ENCODE assay signal across 42 cellular contexts in genomic region chr17:8096541-8096940, GRCh38. TPM values are rescaled to one million over a fixed set of nuclear protein-coding genes. Genes with fewer than 3 reads are reported as not detected.
"Had no signal": no experiment of that assay in that cellular context is flagged by ENCODE, and none has a peak within 500 bp of the region (broad histone marks: within the 10 kb centered on the region; RNA-seq: fewer than 3 reads in every experiment).

No MANE protein-coding gene starts in this region.

- DNase-seq: activated effector memory CD4-positive, alpha-beta T cell treated with anti-CD3 and anti-CD28 coated beads, Interleukin-2, amount 50 U/mL, for 16 hours; activated effector memory CD4-positive, alpha-beta T cell treated with Interleukin-2 at 50 U/mL for 16 hours; activated gamma-delta T cell; activated gamma-delta T cell treated with Interleukin-2 at 50 U/mL for 16 hours; activated naive CD4-positive, alpha-beta T cell; activated naive CD4-positive, alpha-beta T cell treated with anti-CD3 and anti-CD28 coated beads for 36 hours; activated naive CD4-positive, alpha-beta T cell treated with anti-CD3 and anti-CD28 coated beads, Interleukin-2, amount 10 ng/mL, durations not matched to agents 7 days and 5 days; activated naive CD4-positive, alpha-beta T cell treated with anti-CD3 and anti-CD28 coated beads, Interleukin-2, amount 50 U/mL, for 16 hours; activated naive CD4-positive, alpha-beta T cell treated with Interleukin-2 at 50 U/mL for 16 hours; activated naive CD8-positive, alpha-beta T cell treated with anti-CD3 and anti-CD28 coated beads for 36 hours; activated naive CD8-positive, alpha-beta T cell treated with anti-CD3 and anti-CD28 coated beads, Interleukin-2, amount 10 ng/mL, durations not matched to agents 7 days and 5 days; activated naive CD8-positive, alpha-beta T cell treated with anti-CD3 and anti-CD28 coated beads, Interleukin-2, amount 50 U/mL, for 24 hours; activated T-cell treated with anti-CD3 and anti-CD28 coated beads, Interleukin-2, amount 50 U/mL, for 1 hour; activated T-cell treated with anti-CD3 and anti-CD28 coated beads, Interleukin-2, amount 50 U/mL, for 24 hours; activated T-cell treated with anti-CD3 and anti-CD28 coated beads, Interleukin-2, amount 50 U/mL, for 4 hours; activated T-cell treated with anti-CD3 and anti-CD28 coated beads, Interleukin-2, amount 50 U/mL, for 48 hours; activated T-cell treated with anti-CD3 and anti-CD28 coated beads, Interleukin-2, amount 50 U/mL, for 72 hours; adrenal gland; amniotic stem cell; amygdala; anterior cingulate cortex; aorta; body of pancreas; brain microvascular endothelial cell; caudate nucleus; central memory CD4-positive, alpha-beta T cell; cerebellar nuclear complex had no signal

- H3K27ac Mint-ChIP-seq: activated naive CD4-positive, alpha-beta T cell treated with anti-CD3 and anti-CD28 coated beads for 36 hours; activated naive CD4-positive, alpha-beta T cell treated with anti-CD3 and anti-CD28 coated beads, Interleukin-2, amount 10 ng/mL, durations not matched to agents 7 days and 5 days; activated naive CD4-positive, alpha-beta T cell treated with anti-CD3 and anti-CD28 coated beads, Interleukin-2, amount 50 U/mL, for 72 hours; activated naive CD8-positive, alpha-beta T cell; activated naive CD8-positive, alpha-beta T cell treated with anti-CD3 and anti-CD28 coated beads for 36 hours; activated naive CD8-positive, alpha-beta T cell treated with anti-CD3 and anti-CD28 coated beads, Interleukin-2, amount 10 ng/mL, durations not matched to agents 7 days and 5 days; activated naive CD8-positive, alpha-beta T cell treated with anti-CD3 and anti-CD28 coated beads, Interleukin-2, amount 50 U/mL, for 24 hours; activated T-cell treated with anti-CD3 and anti-CD28 coated beads, Interleukin-2, amount 50 U/mL, for 24 hours; activated T-cell treated with anti-CD3 and anti-CD28 coated beads, Interleukin-2, amount 50 U/mL, for 72 hours; activated T-helper 1 cell treated with anti-CD3 and anti-CD28 coated beads, Interleukin-12 subunit alpha, Interleukin-12 subunit beta, Interleukin-2, Interleukin-4 antibody, amounts not matched to agents 30 ng/mL and 10 ng/mL and 1 ng/mL, durations not matched to agents 14 hours and 24 hours and 36 hours; activated T-helper 17 cell treated with anti-CD3 and anti-CD28 coated beads, Interleukin-2, amount 50 U/mL, for 72 hours; activated T-helper 2 cell treated with anti-CD3 and anti-CD28 coated beads, Interferon-gamma antibody, Interleukin-2, Interleukin-4, amounts not matched to agents 10 μg/mL and 5 μg/mL and 100 μg/mL, durations not matched to agents 14 hours and 24 hours and 36 hours; brain had no signal

- H3K27me3 ChIP-seq: ascending aorta, body of pancreas, breast epithelium had no signal

- H3K4me1 ChIP-seq: adrenal gland, ascending aorta, body of pancreas, breast epithelium had no signal

- H3K4me3 ChIP-seq: adrenal gland, ascending aorta, body of pancreas, breast epithelium, cardiac muscle cell had no signal

- H3K36me3 Mint-ChIP-seq: activated naive CD4-positive, alpha-beta T cell treated with anti-CD3 and anti-CD28 coated beads, Interleukin-2, amount 10 ng/mL, durations not matched to agents 7 days and 5 days; activated naive CD4-positive, alpha-beta T cell treated with anti-CD3 and anti-CD28 coated beads, Interleukin-2, amount 50 U/mL, for 24 hours; activated naive CD4-positive, alpha-beta T cell treated with anti-CD3 and anti-CD28 coated beads, Interleukin-2, amount 50 U/mL, for 72 hours; activated naive CD8-positive, alpha-beta T cell; activated naive CD8-positive, alpha-beta T cell treated with anti-CD3 and anti-CD28 coated beads for 36 hours; activated naive CD8-positive, alpha-beta T cell treated with anti-CD3 and anti-CD28 coated beads, Interleukin-2, amount 10 ng/mL, durations not matched to agents 7 days and 5 days; brain had no signal

- H3K27ac ChIP-seq: adrenal gland, ascending aorta, body of pancreas, brain microvascular endothelial cell, breast epithelium, cardiac muscle cell had no signal

- H3K4me3 Mint-ChIP-seq: activated naive CD4-positive, alpha-beta T cell treated with anti-CD3 and anti-CD28 coated beads for 36 hours; activated naive CD4-positive, alpha-beta T cell treated with anti-CD3 and anti-CD28 coated beads, Interleukin-2, amount 10 ng/mL, durations not matched to agents 7 days and 5 days; activated naive CD4-positive, alpha-beta T cell treated with anti-CD3 and anti-CD28 coated beads, Interleukin-2, amount 50 U/mL, for 24 hours; activated naive CD8-positive, alpha-beta T cell; activated naive CD8-positive, alpha-beta T cell treated with anti-CD3 and anti-CD28 coated beads for 36 hours; activated naive CD8-positive, alpha-beta T cell treated with anti-CD3 and anti-CD28 coated beads, Interleukin-2, amount 10 ng/mL, durations not matched to agents 7 days and 5 days; activated naive CD8-positive, alpha-beta T cell treated with anti-CD3 and anti-CD28 coated beads, Interleukin-2, amount 50 U/mL, for 24 hours; activated T-cell treated with anti-CD3 and anti-CD28 coated beads, Interleukin-2, amount 50 U/mL, for 24 hours; activated T-cell treated with anti-CD3 and anti-CD28 coated beads, Interleukin-2, amount 50 U/mL, for 4 hours; activated T-cell treated with anti-CD3 and anti-CD28 coated beads, Interleukin-2, amount 50 U/mL, for 72 hours; activated T-helper 1 cell treated with anti-CD3 and anti-CD28 coated beads, Interleukin-12 subunit alpha, Interleukin-12 subunit beta, Interleukin-2, Interleukin-4 antibody, amounts not matched to agents 30 ng/mL and 10 ng/mL and 1 ng/mL, durations not matched to agents 14 hours and 24 hours and 36 hours; activated T-helper 17 cell treated with anti-CD3 and anti-CD28 coated beads, Interleukin-2, amount 50 U/mL, for 72 hours; brain; central memory CD8-positive, alpha-beta T cell had no signal

- ATAC-seq: activated naive CD4-positive, alpha-beta T cell treated with anti-CD3 and anti-CD28 coated beads, Interleukin-2, amount 50 U/mL, for 72 hours; activated naive CD8-positive, alpha-beta T cell treated with anti-CD3 and anti-CD28 coated beads, Interleukin-2, amount 50 U/mL, for 24 hours; activated T-cell treated with anti-CD3 and anti-CD28 coated beads, Interleukin-2, amount 50 U/mL, for 4 hours; activated T-cell treated with anti-CD3 and anti-CD28 coated beads, Interleukin-2, amount 50 U/mL, for 72 hours; activated T-helper 17 cell treated with anti-CD3 and anti-CD28 coated beads, Interleukin-2, amount 50 U/mL, for 72 hours; body of pancreas had no signal

- H3K9me3 ChIP-seq: adrenal gland, ascending aorta, body of pancreas, breast epithelium had no signal

- H3K36me3 ChIP-seq: adrenal gland, ascending aorta, brain microvascular endothelial cell, breast epithelium, cardiac muscle cell had no signal

- H3K9me3 Mint-ChIP-seq: activated naive CD4-positive, alpha-beta T cell treated with anti-CD3 and anti-CD28 coated beads for 36 hours; activated naive CD4-positive, alpha-beta T cell treated with anti-CD3 and anti-CD28 coated beads, Interleukin-2, amount 10 ng/mL, durations not matched to agents 7 days and 5 days; activated naive CD4-positive, alpha-beta T cell treated with anti-CD3 and anti-CD28 coated beads, Interleukin-2, amount 50 U/mL, for 24 hours; activated naive CD4-positive, alpha-beta T cell treated with anti-CD3 and anti-CD28 coated beads, Interleukin-2, amount 50 U/mL, for 72 hours; activated naive CD8-positive, alpha-beta T cell treated with anti-CD3 and anti-CD28 coated beads for 36 hours; activated naive CD8-positive, alpha-beta T cell treated with anti-CD3 and anti-CD28 coated beads, Interleukin-2, amount 10 ng/mL, durations not matched to agents 7 days and 5 days; activated naive CD8-positive, alpha-beta T cell treated with anti-CD3 and anti-CD28 coated beads, Interleukin-2, amount 50 U/mL, for 24 hours; activated T-cell treated with anti-CD3 and anti-CD28 coated beads, Interleukin-2, amount 50 U/mL, for 24 hours; activated T-cell treated with anti-CD3 and anti-CD28 coated beads, Interleukin-2, amount 50 U/mL, for 4 hours; activated T-cell treated with anti-CD3 and anti-CD28 coated beads, Interleukin-2, amount 50 U/mL, for 72 hours; activated T-helper 1 cell treated with anti-CD3 and anti-CD28 coated beads, Interleukin-12 subunit alpha, Interleukin-12 subunit beta, Interleukin-2, Interleukin-4 antibody, amounts not matched to agents 30 ng/mL and 10 ng/mL and 1 ng/mL, durations not matched to agents 14 hours and 24 hours and 36 hours; activated T-helper 17 cell treated with anti-CD3 and anti-CD28 coated beads, Interleukin-2, amount 50 U/mL, for 72 hours; activated T-helper 2 cell treated with anti-CD3 and anti-CD28 coated beads, Interferon-gamma antibody, Interleukin-2, Interleukin-4, amounts not matched to agents 10 μg/mL and 5 μg/mL and 100 μg/mL, durations not matched to agents 14 hours and 24 hours and 36 hours; brain; central memory CD8-positive, alpha-beta T cell had no signal

- FAIRE-seq: astrocyte had no signal

RNA-seq across cellular contexts. Expression of gene ALOX12B, which starts 9.0 kb away (rescaled TPM):
- total RNA-seq: adrenal gland, aorta, ascending aorta, astrocyte, body of pancreas, breast epithelium, cardiac septum, cerebellum had no signal
- polyA plus RNA-seq: adrenal gland had no signal

RNA-seq across cellular contexts. Expression of gene ALOXE3, which starts 21.8 kb away (rescaled TPM):
- total RNA-seq: activated naive CD4-positive, alpha-beta T cell treated with anti-CD3 and anti-CD28 coated beads for 36 hours; activated naive CD8-positive, alpha-beta T cell treated with anti-CD3 and anti-CD28 coated beads, Interleukin-2, amount 10 ng/mL, durations not matched to agents 7 days and 5 days; activated T-cell treated with anti-CD3 and anti-CD28 coated beads, Interleukin-2, amount 50 U/mL, for 4 hours; activated T-cell treated with anti-CD3 and anti-CD28 coated beads, Interleukin-2, amount 50 U/mL, for 72 hours; activated T-helper 1 cell treated with anti-CD3 and anti-CD28 coated beads, Interleukin-12 subunit alpha, Interleukin-12 subunit beta, Interleukin-2, Interleukin-4 antibody, amounts not matched to agents 30 ng/mL and 10 ng/mL and 1 ng/mL, durations not matched to agents 14 hours and 24 hours and 36 hours; activated T-helper 2 cell treated with anti-CD3 and anti-CD28 coated beads, Interferon-gamma antibody, Interleukin-2, Interleukin-4, amounts not matched to agents 10 μg/mL and 5 μg/mL and 100 μg/mL, durations not matched to agents 14 hours and 24 hours and 36 hours; adrenal gland; aorta; ascending aorta; body of pancreas; cardiac muscle cell; cardiac septum had no signal
- polyA plus RNA-seq: adrenal gland, aorta had no signal

RNA-seq across cellular contexts. Expression of gene HES7, which starts 27.4 kb away (rescaled TPM):
- total RNA-seq: ascending aorta, body of pancreas, breast epithelium had no signal

RNA-seq across cellular contexts. Expression of gene ALOX15B, which starts 57.7 kb away (rescaled TPM):
- total RNA-seq: activated naive CD4-positive, alpha-beta T cell treated with anti-CD3 and anti-CD28 coated beads for 36 hours; activated naive CD4-positive, alpha-beta T cell treated with anti-CD3 and anti-CD28 coated beads, Interleukin-2, amount 50 U/mL, for 72 hours; activated naive CD8-positive, alpha-beta T cell treated with anti-CD3 and anti-CD28 coated beads, Interleukin-2, amount 10 ng/mL, durations not matched to agents 7 days and 5 days; activated T-helper 1 cell treated with anti-CD3 and anti-CD28 coated beads, Interleukin-12 subunit alpha, Interleukin-12 subunit beta, Interleukin-2, Interleukin-4 antibody, amounts not matched to agents 30 ng/mL and 10 ng/mL and 1 ng/mL, durations not matched to agents 14 hours and 24 hours and 36 hours; activated T-helper 2 cell treated with anti-CD3 and anti-CD28 coated beads, Interferon-gamma antibody, Interleukin-2, Interleukin-4, amounts not matched to agents 10 μg/mL and 5 μg/mL and 100 μg/mL, durations not matched to agents 14 hours and 24 hours and 36 hours; astrocyte; cardiac septum; cerebellum; chondrocyte had no signal
